Comparison of ENCODE assay signal across 8 cellular contexts in genomic region chr19:29812080-29812880, GRCh38. TPM values are rescaled to one million over a fixed set of nuclear protein-coding genes. Genes with fewer than 3 reads are reported as not detected.
DNase-seq lines count a peak whose midpoint lies in the region; ATAC-seq and TF ChIP-seq lines count a peak whose summit lies in the region.

No MANE protein-coding gene starts in this region.

- peak; percentile 23 for DNase-seq in stimulated activated CD4-positive, alpha-beta T cell treated with anti-CD3 and anti-CD28 coated beads, Interleukin-4, amount 100 ng/mL, for 1 hour
- no peak for DNase-seq in stimulated activated CD4-positive, alpha-beta T cell treated with anti-CD3 and anti-CD28 coated beads, Interleukin-1b, Interleukin-23, amount 100 ng/mL, for 48 hours
- DNase-seq in activated T-cell treated with anti-CD3 and anti-CD28 coated beads, Interleukin-2, amount 50 U/mL, for 4 hours, result no peak
- DNase-seq in left ventricle myocardium superior (peak; percentile 41), smooth muscle cell (lab: John Stamatoyannopoulos, UW; ENCODE audit: unreplicated experiment) (no peak), NCI-H748 (lab: John Stamatoyannopoulos, UW; ENCODE audit: unreplicated experiment) (no peak), NCI-H2171 treated with DMSO at 0.1 percent for 48 hours (lab: John Stamatoyannopoulos, UW) (no peak)

- H3K27ac ChIP-seq in smooth muscle cell (ENCODE audit: low read depth), result no peak overlapping the region

- no peaks in the 10 kb centered on the region for H3K9me3 Mint-ChIP-seq in activated T-cell treated with anti-CD3 and anti-CD28 coated beads, Interleukin-2, amount 50 U/mL, for 4 hours

- no peaks in the 10 kb centered on the region for H3K79me2 ChIP-seq in smooth muscle cell (ENCODE audit: low read depth)

- H3K36me3 ChIP-seq in smooth muscle cell (ENCODE audit: low read depth), result no peaks in the 10 kb centered on the region

- intact Hi-C loops in left ventricle myocardium superior (cut with micrococcal nuclease), result no loop called here

- no peaks in the 10 kb centered on the region for H3K27me3 Mint-ChIP-seq in activated T-cell treated with anti-CD3 and anti-CD28 coated beads, Interleukin-2, amount 50 U/mL, for 4 hours (ENCODE audit: low read depth)

- no peak overlapping the region for H3K9ac ChIP-seq in smooth muscle cell (ENCODE audit: low read depth)

- peak overlapping the region; percentile 72 for H2AFZ ChIP-seq in smooth muscle cell (ENCODE audit: low read depth)

- no peaks in the 10 kb centered on the region for H3K9me3 ChIP-seq in smooth muscle cell (replicated peaks; ENCODE audit: low read depth)

- H3K4me3 ChIP-seq in smooth muscle cell, result peak overlapping the region; percentile 58

- H3F3A ChIP-seq in smooth muscle cell (ENCODE audit: low read depth), result peaks cover 13% of the 10 kb centered on the region

- peaks cover 7% of the 10 kb centered on the region for H3K4me1 Mint-ChIP-seq in activated T-cell treated with anti-CD3 and anti-CD28 coated beads, Interleukin-2, amount 50 U/mL, for 4 hours (ENCODE audit: low read depth)

- H3K4me1 ChIP-seq in smooth muscle cell (ENCODE audit: low read depth), result no peaks in the 10 kb centered on the region

- ATAC-seq in HG03442 (IDR thresholded peaks at IDR 0.05; ENCODE audit: unreplicated experiment) (peak; percentile 4), left ventricle myocardium superior (no peak)
- ATAC-seq in activated T-cell treated with anti-CD3 and anti-CD28 coated beads, Interleukin-2, amount 50 U/mL, for 4 hours, result peak; percentile 8

- no peaks in the 10 kb centered on the region for H3K27me3 ChIP-seq in smooth muscle cell (ENCODE audit: low read depth)

- peak overlapping the region; percentile 85 for H3K4me2 ChIP-seq in smooth muscle cell

- H3K4me3 Mint-ChIP-seq in activated T-cell treated with anti-CD3 and anti-CD28 coated beads, Interleukin-2, amount 50 U/mL, for 4 hours, result peak overlapping the region; percentile 88

- H4K20me1 ChIP-seq in smooth muscle cell (ENCODE audit: low read depth), result no peaks in the 10 kb centered on the region

- no peak for TF ChIP-seq CTCF in smooth muscle cell (IDR thresholded peaks at IDR 0.05; ENCODE audit: borderline replicate concordance, insufficient read depth, poor library complexity, severe bottlenecking)

- H3K36me3 Mint-ChIP-seq in activated T-cell treated with anti-CD3 and anti-CD28 coated beads, Interleukin-2, amount 50 U/mL, for 4 hours (ENCODE audit: insufficient read depth), result no peaks in the 10 kb centered on the region

- 8% methylated on average over 22 of the region's 104 CpGs for WGBS in smooth muscle cell (ENCODE audit: low lambda C conversion rate)

RNA-seq across cellular contexts. Expression of gene CCNE1, which starts 0.5 kb away (rescaled TPM):
- 10 to 100 TPM; 17.4 to 30.2 (median 26.7) TPM for total RNA-seq in activated T-cell treated with anti-CD3 and anti-CD28 coated beads, Interleukin-2, amount 50 U/mL, for 4 hours
- total RNA-seq in left ventricle myocardium superior (3.3 TPM), smooth muscle cell (17.7 and 26.5 TPM in 2 replicates)
- 22.4 and 34.4 TPM in 2 replicates for polyA plus RNA-seq in smooth muscle cell

Comparison
In these comparisons a context has a peak if more than half of its experiments do, and no peak if none do; other contexts are left out.
1. DNase-seq: peak in stimulated activated CD4-positive, alpha-beta T cell treated with anti-CD3 and anti-CD28 coated beads, Interleukin-4, amount 100 ng/mL, for 1 hour (single experiment) and left ventricle myocardium superior (single experiment); none in stimulated activated CD4-positive, alpha-beta T cell treated with anti-CD3 and anti-CD28 coated beads, Interleukin-1b, Interleukin-23, amount 100 ng/mL, for 48 hours (single experiment), activated T-cell treated with anti-CD3 and anti-CD28 coated beads, Interleukin-2, amount 50 U/mL, for 4 hours (single experiment), smooth muscle cell (single experiment), NCI-H748 (single experiment) and NCI-H2171 treated with DMSO at 0.1 percent for 48 hours (single experiment).